Comparison of ENCODE assay signal across 8 cellular contexts in genomic region chr5:159050408-159051091, GRCh38. TPM values are rescaled to one million over a fixed set of nuclear protein-coding genes. Genes with fewer than 3 reads are reported as not detected.
A peak's percentile ranks its signal among the peaks of the same experiment; 100 is the strongest.
DNase-seq lines count a peak whose midpoint lies in the region; ATAC-seq and TF ChIP-seq lines count a peak whose summit lies in the region.

No MANE protein-coding gene starts in this region.

- H3K27ac ChIP-seq in heart left ventricle (peak overlapping the region; percentile 73 to 88 (median 84)), subcutaneous abdominal adipose tissue (ENCODE audit: low read depth, low read length) (peak overlapping the region; percentile 98)

- peak; percentile 79 to 90 for DNase-seq in NOMO-1 (lab: John Stamatoyannopoulos, UW; ENCODE audit: unreplicated experiment in 2 of 2)
- peak in 2 of 5 donors; percentile 29 to 30 for DNase-seq in heart left ventricle
- DNase-seq in CD1c-positive myeloid dendritic cell (ENCODE audit: extremely low spot score) = no peak
- no peak for DNase-seq in activated effector memory CD4-positive, alpha-beta T cell treated with anti-CD3 and anti-CD28 coated beads, Interleukin-2, amount 50 U/mL, for 16 hours
- DNase-seq in NCI-H146 treated with DMSO at 0.1 percent for 48 hours (lab: John Stamatoyannopoulos, UW; ENCODE audit: unreplicated experiment) = no peak

- no peak for TF ChIP-seq POLR2A in heart left ventricle (IDR thresholded peaks at IDR 0.05)

- 44 to 63% (median 54%) methylated on average over 5 to 6 of the region's 6 CpGs for WGBS in heart left ventricle, 4 donors

- H3K36me3 ChIP-seq in heart left ventricle (no peaks in the 10 kb centered on the region), subcutaneous abdominal adipose tissue (ENCODE audit: control insufficient read depth in 5 of 5, insufficient read depth in 5 of 5, low read length in 5 of 5) (peaks cover 3 to 12% (median 8%) of the 10 kb centered on the region in 5 donors)

- H3K9ac ChIP-seq in subcutaneous abdominal adipose tissue (ENCODE audit: low read length in 5 of 5) = peak overlapping the region; percentile 31 to 78 (median 67)

- H3K4me3 ChIP-seq in heart left ventricle = peak overlapping the region in 8 of 12 donors; percentile 35 to 55 (median 45)
- H3K4me3 ChIP-seq in subcutaneous abdominal adipose tissue (ENCODE audit: low read depth in 1 of 5, low read length in 5 of 5) = peak overlapping the region in 4 of 5 donors; percentile 0 to 61 (median 52)

- ATAC-seq in GM18861 (IDR thresholded peaks at IDR 0.05; ENCODE audit: unreplicated experiment) (peak; percentile 52), HG02798 (IDR thresholded peaks at IDR 0.05; ENCODE audit: poor library complexity, unreplicated experiment) (peak; percentile 67), heart left ventricle (peak in 3 of 4 donors; percentile 28 to 40 (median 33))

- peaks cover 0 to 13% (median 0%) of the 10 kb centered on the region in 9 donors for H3K27me3 ChIP-seq in heart left ventricle
- no peaks in the 10 kb centered on the region for H3K27me3 ChIP-seq in subcutaneous abdominal adipose tissue (ENCODE audit: control insufficient read depth in 5 of 5, insufficient read depth in 4 of 5, low read length in 5 of 5)

- no peaks in the 10 kb centered on the region for H3K9me3 ChIP-seq in heart left ventricle
- no peaks in the 10 kb centered on the region for H3K9me3 ChIP-seq in subcutaneous abdominal adipose tissue (ENCODE audit: control insufficient read depth in 5 of 5, low read length in 5 of 5)

- peaks cover 0 to 78% (median 45%) of the 10 kb centered on the region in 12 donors for H3K4me1 ChIP-seq in heart left ventricle
- H3K4me1 ChIP-seq in subcutaneous abdominal adipose tissue (ENCODE audit: control insufficient read depth in 5 of 5, insufficient read depth in 5 of 5, low read length in 5 of 5) = peaks cover 9 to 69% (median 66%) of the 10 kb centered on the region in 5 donors

- intact Hi-C loops in heart left ventricle (cut with DNase I) = loop anchor here in 7 of 10 donors (2.0 to 5.0 kb wide), 6 partner anchors 33 to 353 kb away; partner anchors contain the start of gene EBF1 (in 6 of the 7)

- no peak for TF ChIP-seq CTCF in heart left ventricle (IDR thresholded peaks at IDR 0.05)

RNA-seq across cellular contexts. Expression of gene EBF1, which starts 49.2 kb away (rescaled TPM):
- 10 to 100 TPM in 7 of 9 donors, 1 to 10 TPM in 2; 6.5 to 24.9 (median 11.8) TPM for total RNA-seq in heart left ventricle
- 1 to 10 TPM; 4.0 to 4.8 TPM for polyA plus RNA-seq in heart left ventricle

Comparison
In these comparisons a context has a peak if more than half of its experiments do, and no peak if none do; other contexts are left out.
1. DNase-seq: peak in NOMO-1 (2 of 2); none in CD1c-positive myeloid dendritic cell (single experiment), activated effector memory CD4-positive, alpha-beta T cell treated with anti-CD3 and anti-CD28 coated beads, Interleukin-2, amount 50 U/mL, for 16 hours (single experiment) and NCI-H146 treated with DMSO at 0.1 percent for 48 hours (single experiment).
2. Peak in every context shown above with its lines, with median percentiles within 50 percentile points of each other: ATAC-seq.